In genomic region chr17:7782237-7782636, GRCh38 we compare ENCODE assay signal across 16 cellular contexts. TPM values are rescaled to one million over a fixed set of nuclear protein-coding genes. Genes with fewer than 3 reads are reported as not detected.
DNase-seq lines count a peak whose midpoint lies in the region; ATAC-seq and TF ChIP-seq lines count a peak whose summit lies in the region.
"Had no signal": no experiment of that assay in that cellular context is flagged by ENCODE, and none has a peak within 500 bp of the region (broad histone marks: within the 10 kb centered on the region; RNA-seq: fewer than 3 reads in every experiment).

No MANE protein-coding gene starts in this region.

- CTCF ChIA-PET in AG04450 (lab: Charles Lee), result interaction anchor here (0.6 to 8.0 kb wide), 7 partner anchors 9 to 52 kb away, joined by 3 to 118 read pairs (median 3); no protein-coding TSS in a partner anchor
- CTCF ChIA-PET in HEK293 (lab: Yijun Ruan, JAX), result interaction anchor here (0.5 to 8.3 kb wide), 11 partner anchors 10 to 75 kb away, joined by 3 to 156 read pairs (median 4); partner anchors contain the start of gene NAA38

- no peak overlapping the region for H3K27ac ChIP-seq in AG04450 (ENCODE audit: low read depth, low read length)
- no peak overlapping the region for H3K27ac ChIP-seq in HEK293 (ENCODE audit: extremely low read depth, low read depth, low read length)
- no peak overlapping the region for H3K27ac ChIP-seq in colonic mucosa
- H3K27ac ChIP-seq: gastroesophageal sphincter had no signal

- no peak overlapping the region for H3K4me3 ChIP-seq in AG04450 (ENCODE audit: low read depth, low read length)
- no peak overlapping the region for H3K4me3 ChIP-seq in HEK293 (ENCODE audit: low read depth, low read length)
- H3K4me3 ChIP-seq in fibroblast of the aortic adventitia (ENCODE audit: low read depth, low read length), result no peak overlapping the region
- H3K4me3 ChIP-seq in colonic mucosa, result no peak overlapping the region
- H3K4me3 ChIP-seq: gastroesophageal sphincter had no signal

- H3K9ac ChIP-seq in colonic mucosa (ENCODE audit: low read depth in 2 of 2, low read length in 2 of 2), result no peak overlapping the region

- no peaks in the 10 kb centered on the region; the same call in 1 of the 2 replicates for H3K9me3 ChIP-seq in AG04450 (ENCODE audit: control insufficient read depth, insufficient read depth, low read length)
- H3K9me3 ChIP-seq in HEK293 (ENCODE audit: control insufficient read depth, insufficient read depth, low read depth, low read length), result no peaks in the 10 kb centered on the region
- H3K9me3 ChIP-seq in colonic mucosa, result no peaks in the 10 kb centered on the region
- H3K9me3 ChIP-seq: BE2C, gastroesophageal sphincter had no signal

- no peak for ATAC-seq in GM18909 (IDR thresholded peaks at IDR 0.05; ENCODE audit: poor library complexity, unreplicated experiment)
- ATAC-seq: gastroesophageal sphincter, left ventricle myocardium superior had no signal

- POLR2A ChIA-PET in AG04450 (lab: Yijun Ruan, JAX) (interaction anchor here (1.2 kb wide), 1 partner anchor 39 kb away, joined by 4 read pairs; no protein-coding TSS in a partner anchor), HEK293 (lab: Yijun Ruan, JAX) (interaction anchor here (1.5 kb wide), 1 partner anchor 39 kb away, joined by 3 read pairs; no protein-coding TSS in a partner anchor)

- DNase-seq in AG04450 (ENCODE audit: low read depth, low spot score), result peak; percentile 11
- DNase-seq in SW480 (ENCODE audit: low spot score), result peak; percentile 19
- DNase-seq in fibroblast of the aortic adventitia (ENCODE audit: low read depth), result peak; percentile 80
- DNase-seq in colonic mucosa, result no peak
- DNase-seq in epidermal melanocyte (ENCODE audit: insufficient read length, low spot score), result no peak
- no peak for DNase-seq in NCI-H774 (lab: John Stamatoyannopoulos, UW)
- DNase-seq: activated CD4-positive, CD25-positive, alpha-beta regulatory T cell; activated T-cell treated with anti-CD3 and anti-CD28 coated beads, Interleukin-2, amount 50 U/mL, for 48 hours; BE2C; cerebellar nuclear complex; left ventricle myocardium superior; NCI-H446 treated with DMSO at 0.1 percent for 48 hours; stimulated activated CD8-positive, alpha-beta memory T cell treated with anti-CD3 and anti-CD28 coated beads, Interleukin-4, amount 100 ng/mL, for 48 hours had no signal

- peak; percentile 56 for TF ChIP-seq CTCF in AG04450 (IDR thresholded peaks at IDR 0.05; ENCODE audit: low read depth, low read length)
- 0 out of 2 replicates have a peak, but pooled peaks have one; percentile 11 for TF ChIP-seq CTCF in HEK293 (tag by site-specific recombination; IDR thresholded peaks at IDR 0.05)
- TF ChIP-seq CTCF in fibroblast of the aortic adventitia (IDR thresholded peaks at IDR 0.05; ENCODE audit: insufficient read depth, low read length), result peak; percentile 58
- no peak for TF ChIP-seq CTCF in colonic mucosa (IDR thresholded peaks at IDR 0.05)

- no peaks in the 10 kb centered on the region for H3K4me1 ChIP-seq in HEK293 (ENCODE audit: control insufficient read depth, insufficient read depth, low read length)
- H3K4me1 ChIP-seq in colonic mucosa, result no peaks in the 10 kb centered on the region
- H3K4me1 ChIP-seq: BE2C, gastroesophageal sphincter had no signal

- H3K27me3 ChIP-seq in AG04450 (ENCODE audit: control insufficient read depth, insufficient read depth, low read length) (peaks cover 30% of the 10 kb centered on the region), colonic mucosa (no peaks in the 10 kb centered on the region)
- H3K27me3 ChIP-seq: BE2C had no signal

- H3K36me3 ChIP-seq in HEK293 (ENCODE audit: control insufficient read depth in 2 of 2, insufficient read depth in 1 of 2, low read length in 2 of 2), result no peaks in the 10 kb centered on the region
- H3K36me3 ChIP-seq in colonic mucosa, result no peaks in the 10 kb centered on the region
- H3K36me3 ChIP-seq: BE2C, gastroesophageal sphincter had no signal

- intact Hi-C loops in colonic mucosa (cut with DNase I), result no loop called here

TF ChIP-seq in HEK293, 187 proteins besides CTCF, POLR2A, EP300 and RAD21:
- no peak for TF ChIP-seq ZNF473 (tag by site-specific recombination; IDR thresholded peaks at IDR 0.05)
- no peak for TF ChIP-seq MYNN (tag by site-specific recombination; IDR thresholded peaks at IDR 0.05; ENCODE audit: borderline replicate concordance)
- peak; percentile 81 for TF ChIP-seq ZNF26 (tag by site-specific recombination; IDR thresholded peaks at IDR 0.05)
TF ChIP-seq in HEK293: peak in this region for 1.

RNA-seq across cellular contexts. Expression of gene KDM6B, which starts 51.8 kb away (rescaled TPM):
- 2.0 and 2.4 TPM in 2 replicates for polyA plus RNA-seq in AG04450 (2011; rRNA removed)
- 15.3 and 16.4 TPM in 2 replicates for polyA minus RNA-seq in AG04450 (2011; rRNA and poly(A)+ RNA removed)
- total RNA-seq in fibroblast of the aortic adventitia (ENCODE audit: low replicate concordance), result 5.7 and 32.1 TPM in 2 replicates
- 10 to 100 TPM; 32.7 to 42.6 TPM for total RNA-seq in colonic mucosa

Comparison
In these comparisons a context has a peak if more than half of its experiments do, and no peak if none do; other contexts are left out.
1. DNase-seq: peak in AG04450 (single experiment), SW480 (single experiment) and fibroblast of the aortic adventitia (single experiment); none in colonic mucosa (single experiment), epidermal melanocyte (single experiment) and NCI-H774 (single experiment).